1 cellular context compared by ENCODE assay signal in the genomic region with DNA sequence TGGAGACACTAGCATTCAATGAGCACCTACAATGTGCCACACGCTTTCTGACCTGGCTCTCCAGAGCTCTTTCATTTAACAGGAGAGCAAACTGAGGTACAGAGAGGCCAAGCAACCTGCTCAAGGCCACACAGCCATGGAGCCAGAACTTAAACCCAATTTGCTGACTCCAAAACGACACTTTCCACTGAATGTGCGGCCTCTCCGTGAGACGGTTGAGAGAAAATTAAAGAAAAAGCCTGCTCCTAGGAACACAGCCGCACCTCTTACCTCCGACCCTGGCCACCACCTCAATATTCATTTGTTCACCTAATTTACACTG.
TF ChIP-seq lines count a peak whose summit lies in the region.

No MANE protein-coding gene starts in this region.

TF ChIP-seq in IMR-90, 13 proteins besides CTCF, POLR2A, EP300 and RAD21:
- no peak for TF ChIP-seq MXI1 (IDR thresholded peaks at IDR 0.05; ENCODE audit: borderline replicate concordance, low read depth, low read length)
- no peak for TF ChIP-seq CHD1 (IDR thresholded peaks at IDR 0.05; ENCODE audit: low read depth, low read length)
- TF ChIP-seq NFE2L2 (IDR thresholded peaks at IDR 0.05; ENCODE audit: low read depth, low read length) = no peak
- TF ChIP-seq MAZ (IDR thresholded peaks at IDR 0.05; ENCODE audit: borderline replicate concordance, low read depth, low read length) = no peak
- no peak for TF ChIP-seq MAFK (IDR thresholded peaks at IDR 0.05; ENCODE audit: low read depth, low read length)
- no peak for TF ChIP-seq CEBPB (IDR thresholded peaks at IDR 0.05; ENCODE audit: low read depth, low read length)
- no peak for TF ChIP-seq RCOR1 (IDR thresholded peaks at IDR 0.05; ENCODE audit: insufficient replicate concordance, low read length)
- TF ChIP-seq SMC3 (IDR thresholded peaks at IDR 0.05; ENCODE audit: low read depth, low read length) = no peak
- TF ChIP-seq BHLHE40 (IDR thresholded peaks at IDR 0.05; ENCODE audit: low read depth, low read length) = no peak
- no peak for TF ChIP-seq RFX5 (IDR thresholded peaks at IDR 0.05; ENCODE audit: low read depth, low read length)
- TF ChIP-seq, protein P1, sequence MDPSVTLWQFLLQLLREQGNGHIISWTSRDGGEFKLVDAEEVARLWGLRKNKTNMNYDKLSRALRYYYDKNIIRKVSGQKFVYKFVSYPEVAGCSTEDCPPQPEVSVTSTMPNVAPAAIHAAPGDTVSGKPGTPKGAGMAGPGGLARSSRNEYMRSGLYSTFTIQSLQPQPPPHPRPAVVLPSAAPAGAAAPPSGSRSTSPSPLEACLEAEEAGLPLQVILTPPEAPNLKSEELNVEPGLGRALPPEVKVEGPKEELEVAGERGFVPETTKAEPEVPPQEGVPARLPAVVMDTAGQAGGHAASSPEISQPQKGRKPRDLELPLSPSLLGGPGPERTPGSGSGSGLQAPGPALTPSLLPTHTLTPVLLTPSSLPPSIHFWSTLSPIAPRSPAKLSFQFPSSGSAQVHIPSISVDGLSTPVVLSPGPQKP (IDR thresholded peaks at IDR 0.05; ENCODE audit: borderline replicate concordance, low read depth, low read length) = no peak
- no peak for TF ChIP-seq FOS (IDR thresholded peaks at IDR 0.05; ENCODE audit: low read depth, low read length)
- TF ChIP-seq, protein P2, sequence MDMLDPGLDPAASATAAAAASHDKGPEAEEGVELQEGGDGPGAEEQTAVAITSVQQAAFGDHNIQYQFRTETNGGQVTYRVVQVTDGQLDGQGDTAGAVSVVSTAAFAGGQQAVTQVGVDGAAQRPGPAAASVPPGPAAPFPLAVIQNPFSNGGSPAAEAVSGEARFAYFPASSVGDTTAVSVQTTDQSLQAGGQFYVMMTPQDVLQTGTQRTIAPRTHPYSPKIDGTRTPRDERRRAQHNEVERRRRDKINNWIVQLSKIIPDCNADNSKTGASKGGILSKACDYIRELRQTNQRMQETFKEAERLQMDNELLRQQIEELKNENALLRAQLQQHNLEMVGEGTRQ (IDR thresholded peaks at IDR 0.05; ENCODE audit: low read depth, low read length) = no peak
